ENCODE assay signal across 15 cellular contexts in the genomic region with DNA sequence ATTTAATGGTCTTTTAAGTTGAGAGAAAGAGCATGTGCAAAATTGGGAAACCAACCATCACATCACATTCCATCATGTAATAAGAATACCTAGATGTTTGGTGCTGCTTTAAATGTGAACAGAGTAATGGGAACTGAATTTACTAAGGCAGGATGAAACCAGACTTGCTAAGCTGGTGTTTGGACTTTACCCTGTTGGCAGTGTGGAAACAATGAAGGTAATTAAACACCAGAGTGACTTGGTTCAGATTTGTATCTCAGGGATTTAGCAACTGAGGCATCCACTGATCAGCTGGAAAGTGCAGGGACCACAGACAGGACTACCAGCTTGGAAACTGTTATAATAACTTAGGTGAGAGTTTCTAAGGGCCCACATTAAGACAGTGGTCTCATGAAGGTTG.
A peak's percentile ranks its signal among the peaks of the same experiment; 100 is the strongest.
DNase-seq lines count a peak whose midpoint lies in the region; ATAC-seq and TF ChIP-seq lines count a peak whose summit lies in the region.
"Had no signal": no experiment of that assay in that cellular context is flagged by ENCODE, and none has a peak within 500 bp of the region (broad histone marks: within the 10 kb centered on the region; RNA-seq: fewer than 3 reads in every experiment).

No MANE protein-coding gene starts in this region.

- no peaks in the 10 kb centered on the region for H3K9me3 ChIP-seq in PC-9 (ENCODE audit: insufficient read depth, low read depth)
- no peaks in the 10 kb centered on the region for H3K9me3 ChIP-seq in neural progenitor cell (ENCODE audit: low read depth)

- POLR2A ChIA-PET in PC-9 (lab: Charles Lee; ENCODE audit: unreplicated experiment): no interaction called here

- no TSS peak for BruUV-seq in PC-9 (replicated peaks; lab: Mats Ljungman, UMichigan)

- H3K79me2 ChIP-seq in PC-9 (ENCODE audit: low read depth): no peaks in the 10 kb centered on the region
- no peaks in the 10 kb centered on the region for H3K79me2 ChIP-seq in neural progenitor cell (ENCODE audit: low read depth)

- H3K4me1 ChIP-seq in PC-9 (replicated peaks; ENCODE audit: insufficient read depth): no peaks in the 10 kb centered on the region; the same call in 1 of the 2 replicates
- H3K4me1 ChIP-seq in neural progenitor cell: no peaks in the 10 kb centered on the region

- H3K27ac ChIP-seq in PC-9 (no peak overlapping the region), neural progenitor cell (no peak overlapping the region)
- H3K27ac ChIP-seq: 22Rv1 had no signal

- no peak overlapping the region for H3K4me2 ChIP-seq in PC-9
- H3K4me2 ChIP-seq in neural progenitor cell: no peak overlapping the region

- intact Hi-C loops in PC-9 (cut with micrococcal nuclease; ENCODE audit: unreplicated experiment): no loop called here
- intact Hi-C loops in left colon (cut with DNase I, micrococcal nuclease): no loop called here

- no peak for TF ChIP-seq CTCF in PC-9 (conservative IDR thresholded peaks at IDR 0.05)
- no peak for TF ChIP-seq CTCF in neural progenitor cell (IDR thresholded peaks at IDR 0.05)

- no peak overlapping the region for H3K4me3 Mint-ChIP-seq in neural progenitor cell
- H3K4me3 Mint-ChIP-seq: CD14-positive monocyte; CD8-positive, alpha-beta T cell had no signal

- ATAC-seq in left colon (peak; percentile 89), HG03039 (IDR thresholded peaks at IDR 0.05; ENCODE audit: unreplicated experiment) (no peak), HG03520 (IDR thresholded peaks at IDR 0.05; ENCODE audit: unreplicated experiment) (no peak)
- ATAC-seq: CD8-positive, alpha-beta T cell; GM12878; HCT116 had no signal

- H3K9me3 Mint-ChIP-seq in neural progenitor cell: no peaks in the 10 kb centered on the region
- H3K9me3 Mint-ChIP-seq: CD8-positive, alpha-beta T cell had no signal

- H3K4me3 ChIP-seq in PC-9: no peak overlapping the region
- no peak overlapping the region for H3K4me3 ChIP-seq in neural progenitor cell
- H3K4me3 ChIP-seq: GM12878 had no signal

- no peaks in the 10 kb centered on the region for H4K20me1 ChIP-seq in PC-9 (ENCODE audit: insufficient read depth)
- no peaks in the 10 kb centered on the region for H4K20me1 ChIP-seq in neural progenitor cell (ENCODE audit: low read depth)

- no peaks in the 10 kb centered on the region for H3K27me3 Mint-ChIP-seq in neural progenitor cell (ENCODE audit: insufficient read depth, low read depth)

- CTCF ChIA-PET in PC-9 (lab: Charles Lee): no interaction called here

- no peaks in the 10 kb centered on the region for H3K36me3 ChIP-seq in PC-9 (ENCODE audit: low read depth)
- H3K36me3 ChIP-seq in neural progenitor cell: no peaks in the 10 kb centered on the region

- H3K9ac ChIP-seq in neural progenitor cell: no peak overlapping the region

- no peaks in the 10 kb centered on the region for H3K4me1 Mint-ChIP-seq in neural progenitor cell
- H3K4me1 Mint-ChIP-seq: CD14-positive monocyte had no signal

- DNase-seq in DMS53 (lab: John Stamatoyannopoulos, UW) (peak; percentile 33), DMS53 treated with DMSO at 0.1 percent for 48 hours (lab: John Stamatoyannopoulos, UW; ENCODE audit: unreplicated experiment) (no peak), PC-9 (no peak), left colon (peak; percentile 3 to 24), neural progenitor cell (ENCODE audit: low spot score) (peak; percentile 22)
- no peak for DNase-seq in stimulated activated CD4-positive, alpha-beta T cell treated with anti-CD3 and anti-CD28 coated beads, Interleukin-2, amount 100 ng/mL, for 48 hours
- DNase-seq: CD8-positive, alpha-beta T cell; COR-L47; DMS153 had no signal

- H3K27me3 ChIP-seq in PC-9 (ENCODE audit: insufficient read depth, low read depth) (no peaks in the 10 kb centered on the region), neural progenitor cell (no peaks in the 10 kb centered on the region)

- no peak overlapping the region for H3K27ac Mint-ChIP-seq in neural progenitor cell
- H3K27ac Mint-ChIP-seq: CD14-positive monocyte; CD8-positive, alpha-beta T cell had no signal

- H2AFZ ChIP-seq in PC-9 (0 out of 2 replicates have a peak overlapping the region, but pooled peaks have one; percentile 7), neural progenitor cell (replicated peaks) (no peak overlapping the region)

- no peaks in the 10 kb centered on the region for H3F3A ChIP-seq in PC-9 (ENCODE audit: insufficient read depth, low read depth)
- no peaks in the 10 kb centered on the region for H3F3A ChIP-seq in neural progenitor cell (ENCODE audit: low read depth)

- H3K9me2 ChIP-seq in PC-9 (ENCODE audit: insufficient read depth): no peaks in the 10 kb centered on the region

- no peaks in the 10 kb centered on the region for H3K36me3 Mint-ChIP-seq in neural progenitor cell
- H3K36me3 Mint-ChIP-seq: CD14-positive monocyte; CD8-positive, alpha-beta T cell had no signal

Comparison
In these comparisons a context has a peak if more than half of its experiments do, and no peak if none do; other contexts are left out.
1. DNase-seq: peak in DMS53 (single experiment), left colon (2 of 2) and neural progenitor cell (single experiment); none in DMS53 treated with DMSO at 0.1 percent for 48 hours (single experiment), PC-9 (0 of 2) and stimulated activated CD4-positive, alpha-beta T cell treated with anti-CD3 and anti-CD28 coated beads, Interleukin-2, amount 100 ng/mL, for 48 hours (0 of 2).